Comparison of ENCODE assay signal across 8 cellular contexts in genomic region chr1:213989740-213990472, GRCh38. TPM values are rescaled to one million over a fixed set of nuclear protein-coding genes. Genes with fewer than 3 reads are reported as not detected.
A peak's percentile ranks its signal among the peaks of the same experiment; 100 is the strongest.
DNase-seq lines count a peak whose midpoint lies in the region; ATAC-seq, FAIRE-seq and TF ChIP-seq lines count a peak whose summit lies in the region.

No MANE protein-coding gene starts in this region.

- in situ Hi-C loops in brain microvascular endothelial cell (cut with HindIII; ENCODE audit: low pct_ligation_motif_present, low sequenced_read_pairs): no loop called here

- POLR2A ChIA-PET in H1 (lab: Charles Lee; ENCODE audit: partially characterized antibody): interaction anchor here (1.0 to 2.6 kb wide), 3 partner anchors 11 to 133 kb away, joined by 3 to 13 read pairs (median 4); no protein-coding TSS in a partner anchor

- H3K36me3 ChIP-seq in H7 (replicated peaks; ENCODE audit: control insufficient read depth, insufficient read depth, low read length): no peaks in the 10 kb centered on the region
- no peaks in the 10 kb centered on the region for H3K36me3 ChIP-seq in H1 (ENCODE audit: control insufficient read depth in 2 of 4, insufficient read depth in 4 of 4, low read length in 3 of 4)
- no peaks in the 10 kb centered on the region for H3K36me3 ChIP-seq in brain microvascular endothelial cell (replicated peaks)

- ATAC-seq in omental fat pad (ENCODE audit: low FRiP score): peak; percentile 68
- ATAC-seq in HG02938 (IDR thresholded peaks at IDR 0.05; ENCODE audit: unreplicated experiment): no peak

- H3K4me3 ChIP-seq in H7 (ENCODE audit: insufficient read depth, low read depth, low read length) (peak overlapping the region; percentile 64), H1 (ENCODE audit: extremely low read depth in 1 of 4, insufficient read depth in 2 of 4, low read depth in 3 of 4, low read length in 4 of 4) (peak overlapping the region; percentile 55 to 85 (median 69); a peak in 6 of 8 replicates), brain microvascular endothelial cell (ENCODE audit: low read depth, low read length) (no peak overlapping the region)

- H3K9ac ChIP-seq in H1 (replicated peaks in 1 of 4; ENCODE audit: extremely low read depth in 1 of 4, low read depth in 3 of 4, low read length in 3 of 4): no peak overlapping the region

- TF ChIP-seq POLR2A in H1 (IDR thresholded peaks at IDR 0.05; ENCODE audit: control extremely low read depth in 1 of 2, low read depth in 2 of 2, low read length in 2 of 2): no peak

- no peak overlapping the region; the same call in 1 of the 2 replicates for H2BK20ac ChIP-seq in H1 (ENCODE audit: low read length)

- no peak overlapping the region for H3K14ac ChIP-seq in H1 (ENCODE audit: insufficient read length)

- H3K27ac ChIP-seq in H1 (ENCODE audit: low read depth, low read length): no peak overlapping the region
- H3K27ac ChIP-seq in brain microvascular endothelial cell: no peak overlapping the region

- H3K79me1 ChIP-seq in H1 (ENCODE audit: low read depth, low read length): no peaks in the 10 kb centered on the region

- H3K27me3 Mint-ChIP-seq in CD14-positive monocyte (ENCODE audit: low read depth in 3 of 3): peaks cover 60 to 76% (median 74%) of the 10 kb centered on the region in 3 donors

- intact Hi-C loops in CD14-positive monocyte (cut with micrococcal nuclease): no loop called here

- DNase-seq in H7: no peak
- peak; percentile 20 for DNase-seq in NCI-H2227 (lab: John Stamatoyannopoulos, UW; ENCODE audit: unreplicated experiment)
- DNase-seq in H1 (ENCODE audit: low read depth in 1 of 2, low spot score in 2 of 2): no peak
- DNase-seq in omental fat pad (ENCODE audit: low spot score): no peak
- DNase-seq in effector CD4-positive, alpha-beta T cell: no peak
- no peak for DNase-seq in brain microvascular endothelial cell
- DNase-seq in CD14-positive monocyte (ENCODE audit: low spot score): no peak

- no peak for TF ChIP-seq RAD21 in H1 (IDR thresholded peaks at IDR 0.05 in 1 of 2, conservative IDR thresholded peaks at IDR 0.05 in 1 of 2; ENCODE audit: low read depth in 2 of 2, low read length in 2 of 2)

- no peak overlapping the region for H2AFZ ChIP-seq in H1 (ENCODE audit: low read length)

- WGBS in H1 (ENCODE audit: extremely low coverage in 1 of 2, insufficient coverage in 1 of 2, insufficient read length in 1 of 2, insufficient replicate concordance in 2 of 2, low coverage in 1 of 2, low lambda C conversion rate in 2 of 2, missing lambda C conversion rate in 1 of 2), 2 experiments: 36% methylated on average over 5 of the region's 5 CpGs; no CpG with 5 or more reads in 1 of the 2 experiments

- H3K23ac ChIP-seq in H1 (ENCODE audit: insufficient read length): no peak overlapping the region

- H4K5ac ChIP-seq in H1 (ENCODE audit: insufficient read length, low read depth, low read length): no peak overlapping the region

- peak overlapping the region; percentile 57; the same call in 1 of the 2 replicates for H2BK5ac ChIP-seq in H1 (ENCODE audit: low read depth, low read length)

- H3K27me3 ChIP-seq in H7 (ENCODE audit: control insufficient read depth, insufficient read depth, low read length) (peaks cover 45% of the 10 kb centered on the region), H1 (replicated peaks in 1 of 4; ENCODE audit: control insufficient read depth in 3 of 4, extremely low read depth in 1 of 4, insufficient read depth in 3 of 4, low read length in 3 of 4) (peaks cover 24 to 47% (median 43%) of the 10 kb centered on the region in 4 experiments), brain microvascular endothelial cell (replicated peaks) (peaks cover 35% of the 10 kb centered on the region)

- no peak overlapping the region for H3K18ac ChIP-seq in H1 (ENCODE audit: extremely low read depth, low read length)

- H4K20me1 ChIP-seq in H1 (replicated peaks in 1 of 2; ENCODE audit: control insufficient read depth in 1 of 2, insufficient read depth in 2 of 2, low read length in 2 of 2): peaks cover 7 to 8% of the 10 kb centered on the region in 2 experiments

- H3K4ac ChIP-seq in H1 (replicated peaks; ENCODE audit: insufficient read length, low read depth, low read length): no peak overlapping the region

- peak overlapping the region; percentile 82; the same call in 1 of the 2 replicates for H2BK12ac ChIP-seq in H1 (ENCODE audit: low read depth, low read length)

- peaks cover 8 to 36% (median 29%) of the 10 kb centered on the region in 7 donors for H3K9me3 Mint-ChIP-seq in CD14-positive monocyte

- CTCF ChIA-PET in H1 (lab: Charles Lee; ENCODE audit: partially characterized antibody): interaction anchor here (0.6 to 1.8 kb wide), 10 partner anchors 9 to 745 kb away, joined by 3 to 11 read pairs (median 4); no protein-coding TSS in a partner anchor

- H3K36me3 Mint-ChIP-seq in CD14-positive monocyte: peaks cover 4 to 14% of the 10 kb centered on the region in 2 donors

- no peaks in the 10 kb centered on the region for H3K79me2 ChIP-seq in H1 (ENCODE audit: control insufficient read depth in 1 of 2, insufficient read depth in 2 of 2, low read length in 2 of 2)

- H3K27ac Mint-ChIP-seq in CD14-positive monocyte: no peak overlapping the region

- peaks cover 22% of the 10 kb centered on the region for H3K23me2 ChIP-seq in H1 (ENCODE audit: low read depth, low read length)

- no peak for TF ChIP-seq CTCF in H1 (IDR thresholded peaks at IDR 0.05; ENCODE audit: control extremely low read depth in 1 of 3, insufficient read depth in 1 of 3, low read depth in 1 of 3, low read length in 3 of 3)
- no peak for TF ChIP-seq CTCF in omental fat pad (IDR thresholded peaks at IDR 0.05)
- no peak for TF ChIP-seq CTCF in brain microvascular endothelial cell (IDR thresholded peaks at IDR 0.05; ENCODE audit: low read depth, low read length, missing control alignments)
- TF ChIP-seq CTCF in CD14-positive monocyte (IDR thresholded peaks at IDR 0.05): no peak

- peak overlapping the region; percentile 89 to 95 for H3K4me2 ChIP-seq in H1 (ENCODE audit: insufficient read depth in 1 of 2, low read depth in 2 of 2, low read length in 2 of 2)

- H3K9me3 ChIP-seq in H1 (ENCODE audit: insufficient read depth in 2 of 2, low read depth in 1 of 2, low read length in 1 of 2): no peaks in the 10 kb centered on the region

- no peak for TF ChIP-seq EP300 in H1 (IDR thresholded peaks at IDR 0.05; ENCODE audit: borderline replicate concordance in 1 of 2, low read depth in 2 of 2, low read length in 2 of 2)

- FAIRE-seq in H1 (lab: Jason Lieb, UNC): no peak

- H3K4me3 Mint-ChIP-seq in CD14-positive monocyte: peak overlapping the region in 1 of 2 donors; percentile 95

- no peak overlapping the region for H3K56ac ChIP-seq in H1 (replicated peaks; ENCODE audit: insufficient read length, low read depth, low read length)

- H4K91ac ChIP-seq in H1 (replicated peaks; ENCODE audit: insufficient read length, low read length): no peak overlapping the region

- peaks cover 29% of the 10 kb centered on the region for H3K4me1 Mint-ChIP-seq in CD14-positive monocyte

- H3K4me1 ChIP-seq in H1 (replicated peaks in 1 of 4; ENCODE audit: control insufficient read depth in 3 of 4, insufficient read depth in 4 of 4, low read length in 3 of 4): peaks cover 12 to 31% (median 23%) of the 10 kb centered on the region in 4 experiments

- H2BK120ac ChIP-seq in H1 (replicated peaks; ENCODE audit: low read depth, low read length): no peak overlapping the region

- 0 out of 2 replicates have a peak overlapping the region, but pooled peaks have one; percentile 84 for H2BK15ac ChIP-seq in H1 (ENCODE audit: low read length)

- H2AK5ac ChIP-seq in H1 (ENCODE audit: low read depth, low read length): no peak overlapping the region

- H4K8ac ChIP-seq in H1 (ENCODE audit: extremely low read depth, insufficient read depth, low read length): no peak overlapping the region

TF ChIP-seq in H1, 55 proteins besides CTCF, POLR2A, EP300 and RAD21 (continues in another document):
- TF ChIP-seq ZNF274 (IDR thresholded peaks at IDR 0.05; ENCODE audit: borderline replicate concordance, extremely low read depth, low read length) (no peak), HDAC2 (IDR thresholded peaks at IDR 0.05; ENCODE audit: borderline replicate concordance in 1 of 2, low read depth in 2 of 2, low read length in 2 of 2) (no peak), CREB1 (IDR thresholded peaks at IDR 0.05) (no peak), SRF (IDR thresholded peaks at IDR 0.05; ENCODE audit: low read depth, low read length) (no peak), SP4 (IDR thresholded peaks at IDR 0.05; ENCODE audit: low read length) (no peak), POU5F1 (IDR thresholded peaks at IDR 0.05; ENCODE audit: low read depth, low read length) (no peak), CBX8 (IDR thresholded peaks at IDR 0.05; ENCODE audit: borderline replicate concordance, low read depth, low read length) (no peak), KDM5A (IDR thresholded peaks at IDR 0.05; ENCODE audit: low read length) (no peak), TAF1 (IDR thresholded peaks at IDR 0.05; ENCODE audit: low read depth, low read length) (no peak), KDM1A (IDR thresholded peaks at IDR 0.05; ENCODE audit: borderline replicate concordance, low read length) (no peak), JUN (IDR thresholded peaks at IDR 0.05; ENCODE audit: low read depth, low read length) (no peak), GABPA (IDR thresholded peaks at IDR 0.05; ENCODE audit: borderline replicate concordance, insufficient read depth, low read length) (no peak), SP1 (IDR thresholded peaks at IDR 0.05; ENCODE audit: low read depth, low read length) (no peak)
- TF ChIP-seq, protein P1, sequence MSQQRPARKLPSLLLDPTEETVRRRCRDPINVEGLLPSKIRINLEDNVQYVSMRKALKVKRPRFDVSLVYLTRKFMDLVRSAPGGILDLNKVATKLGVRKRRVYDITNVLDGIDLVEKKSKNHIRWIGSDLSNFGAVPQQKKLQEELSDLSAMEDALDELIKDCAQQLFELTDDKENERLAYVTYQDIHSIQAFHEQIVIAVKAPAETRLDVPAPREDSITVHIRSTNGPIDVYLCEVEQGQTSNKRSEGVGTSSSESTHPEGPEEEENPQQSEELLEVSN (IDR thresholded peaks at IDR 0.05): no peak

RNA-seq across cellular contexts. Expression of gene PROX1, which starts 2.1 kb away (rescaled TPM):
- total RNA-seq in H7 (2014; rRNA removed; shearing (Covaris generic)): 2.3 and 2.9 TPM in 2 replicates
- 1.5 and 2.0 TPM in 2 replicates for total RNA-seq in H1 (2021; fragmentation: NEBNext Ultra II Directional; extraction: Animal tissue kit (Norgen Biotek cat#: 25700))
- polyA plus RNA-seq in H1 (2011; rRNA removed) (0.30 and 0.82 TPM in 2 replicates), CD14-positive monocyte (not detected)
- polyA plus RNA-seq in H1 (2011; cell fraction: cytosol; rRNA removed): 0.30 TPM
- 0.80 TPM for polyA plus RNA-seq in H1 (2011; cell fraction: nucleus; rRNA removed)
- polyA plus RNA-seq in H1 (2012, experiment 1 of 2): 0.33 to 0.96 TPM (median 0.75 TPM) in 4 replicates
- polyA plus RNA-seq in H1 (2012, experiment 2 of 2): 0.45 TPM
- 0.32 TPM for polyA plus RNA-seq in H1 (2013, experiment 1 of 2)
- polyA plus RNA-seq in H1 (2013, experiment 2 of 2): 0.40 TPM
- 0.54 and 2.3 TPM in 2 replicates for polyA minus RNA-seq in H1 (2011; rRNA and poly(A)+ RNA removed)
- polyA minus RNA-seq in H1 (2011; cell fraction: cytosol; rRNA and poly(A)+ RNA removed): 1.0 TPM
- polyA minus RNA-seq in H1 (2011; cell fraction: nucleus; rRNA and poly(A)+ RNA removed): 3.6 TPM
- total RNA-seq in omental fat pad: 1 to 10 TPM in 3 of 4 donors, under 1 TPM in 1; 0.96 to 8.4 (median 4.6) TPM
